ENCODE assay signal across 15 cellular contexts in genomic region chr11:45538939-45539338, GRCh38.
"Had no signal": no experiment of that assay in that cellular context is flagged by ENCODE, and none has a peak within 500 bp of the region (broad histone marks: within the 10 kb centered on the region; RNA-seq: fewer than 3 reads in every experiment).

No MANE protein-coding gene starts in this region.

- H3K27ac ChIP-seq: psoas muscle, right atrium auricular region, tibial artery had no signal

- DNase-seq: activated CD4-positive, alpha-beta memory T cell treated with anti-CD3 and anti-CD28 coated beads for 36 hours; activated CD4-positive, alpha-beta T cell treated with anti-CD3 and anti-CD28 coated beads for 48 hours; activated effector memory CD4-positive, alpha-beta T cell treated with anti-CD3 and anti-CD28 coated beads, Interleukin-2, amount 50 U/mL, for 16 hours; activated naive CD4-positive, alpha-beta T cell treated with anti-CD3 and anti-CD28 coated beads, Interleukin-2, amount 10 ng/mL, durations not matched to agents 7 days and 5 days; effector CD8-positive, alpha-beta T cell; islet precursor cell; left cardiac atrium; naive B cell; stimulated activated CD4-positive, alpha-beta T cell treated with anti-CD3 and anti-CD28 coated beads, Interleukin-4, amount 100 ng/mL, for 24 hours; stimulated activated naive CD4-positive, alpha-beta T cell treated with Interleukin-2 at 50 U/mL for 16 hours; T1000; tibial artery had no signal

- H3K36me3 ChIP-seq: gastrocnemius medialis, right atrium auricular region, tibial artery had no signal

- H3K4me3 ChIP-seq: gastrocnemius medialis, psoas muscle, right atrium auricular region, tibial artery had no signal

- H3K9me3 ChIP-seq: gastrocnemius medialis, psoas muscle, right atrium auricular region, tibial artery had no signal

- H3K27me3 ChIP-seq: right atrium auricular region had no signal

- H3K4me1 ChIP-seq: psoas muscle, right atrium auricular region, tibial artery had no signal
